ENCODE assay signal across 23 cellular contexts in genomic region chr14:91548145-91548544, GRCh38. TPM values are rescaled to one million over a fixed set of nuclear protein-coding genes. Genes with fewer than 3 reads are reported as not detected.
DNase-seq lines count a peak whose midpoint lies in the region; ATAC-seq, FAIRE-seq and TF ChIP-seq lines count a peak whose summit lies in the region.
"Had no signal": no experiment of that assay in that cellular context is flagged by ENCODE, and none has a peak within 500 bp of the region (broad histone marks: within the 10 kb centered on the region; RNA-seq: fewer than 3 reads in every experiment).

No MANE protein-coding gene starts in this region.

- H3K27ac ChIP-seq in HepG2 (ENCODE audit: extremely low read length, insufficient read depth, low read length) (no peak overlapping the region), right lobe of liver (no peak overlapping the region), C4-2B (peak overlapping the region; percentile 24), HCT116 (ENCODE audit: low read depth, low read length) (no peak overlapping the region)
- H3K27ac ChIP-seq: A549 had no signal

- TF ChIP-seq CTCF in HepG2 (CRISPR knock-in tag; IDR thresholded peaks at IDR 0.05) (no peak), right lobe of liver (IDR thresholded peaks at IDR 0.05) (no peak), C4-2B (conservative IDR thresholded peaks at IDR 0.05) (no peak; the same call in 1 of the 2 replicates), HCT116 (IDR thresholded peaks at IDR 0.05 in 2 of 3, conservative IDR thresholded peaks at IDR 0.05 in 1 of 3; ENCODE audit: borderline replicate concordance in 1 of 3, insufficient read depth in 1 of 3, low read depth in 2 of 3, low read length in 2 of 3) (0 out of 6 replicates have a peak, but pooled peaks of 1 of the 3 experiments have one; percentile 10)

- H4K20me1 ChIP-seq in HepG2 (ENCODE audit: insufficient read depth, low read length) (no peaks in the 10 kb centered on the region), HCT116 (ENCODE audit: insufficient read depth) (no peaks in the 10 kb centered on the region)
- H4K20me1 ChIP-seq: BLaER1 treated with 17β-estradiol and CSF1 and Interleukin-3, amounts not matched to agents 10 nM and 100 nM had no signal

- no peak for DNase-seq in HepG2 (ENCODE audit: low spot score)
- no peak for DNase-seq in right lobe of liver
- DNase-seq in HCT116 (ENCODE audit: low read depth, low spot score): no peak
- no peak for DNase-seq in HT-29 (ENCODE audit: low spot score)
- DNase-seq in frontal cortex (ENCODE audit: low spot score in 2 of 2): no peak
- no peak for DNase-seq in DMS79 (lab: John Stamatoyannopoulos, UW)
- DNase-seq: AML-193; CD4-positive, alpha-beta memory T cell; CD4-positive, CD25-positive, alpha-beta regulatory T cell; CD8-positive, alpha-beta memory T cell; COR-L47; DMS 273 treated with DMSO at 0.1 percent for 48 hours; DMS153; DMS53; DMS79 treated with DMSO at 0.1 percent for 48 hours; GF-D8 had no signal

- H3K9ac ChIP-seq in HepG2 (ENCODE audit: insufficient read depth, low read depth, low read length) (no peak overlapping the region), HCT116 (ENCODE audit: low read length) (no peak overlapping the region)

- POLR2A ChIA-PET in HepG2 (lab: Yijun Ruan, JAX): no interaction called here
- POLR2A ChIA-PET in HCT116 (lab: Charles Lee): interaction anchor here (0.7 kb wide), 1 partner anchor 218 kb away, joined by 3 read pairs; no protein-coding TSS in a partner anchor

- no peak overlapping the region for H2AFZ ChIP-seq in HepG2 (ENCODE audit: low read length)
- no peak overlapping the region for H2AFZ ChIP-seq in HCT116 (ENCODE audit: low read depth, low read length, poor library complexity, severe bottlenecking)

- no peaks in the 10 kb centered on the region for H3K9me2 ChIP-seq in HCT116 (ENCODE audit: insufficient read depth)

- BruUV-seq in HepG2 (replicated peaks; lab: Mats Ljungman, UMichigan) (no TSS peak), HCT116 (replicated peaks; lab: Mats Ljungman, UMichigan) (no TSS peak)

- H3K9me3 ChIP-seq in HepG2 (ENCODE audit: low read length): no peaks in the 10 kb centered on the region
- H3K9me3 ChIP-seq in right lobe of liver: no peaks in the 10 kb centered on the region
- no peaks in the 10 kb centered on the region for H3K9me3 ChIP-seq in HCT116 (ENCODE audit: control insufficient read depth in 1 of 2, insufficient read depth in 1 of 2, low read depth in 1 of 2, low read length in 2 of 2)
- H3K9me3 ChIP-seq: A549 had no signal

- CTCF ChIA-PET in HepG2 (lab: Yijun Ruan, JAX; ENCODE audit: low intra/inter-chr PET ratio, low total read pairs): no interaction called here
- CTCF ChIA-PET in HCT116 (lab: Charles Lee): no interaction called here

- TF ChIP-seq POLR2A in HepG2 (IDR thresholded peaks at IDR 0.05; ENCODE audit: insufficient read depth in 1 of 2, low read depth in 2 of 2, low read length in 2 of 2): no peak
- no peak for TF ChIP-seq POLR2A in right lobe of liver (IDR thresholded peaks at IDR 0.05)
- no peak for TF ChIP-seq POLR2A in HCT116 (IDR thresholded peaks at IDR 0.05; ENCODE audit: borderline replicate concordance, extremely low read depth, insufficient read depth, insufficient read length)

- H3K4me3 ChIP-seq in HepG2 (replicated peaks in 1 of 3; ENCODE audit: insufficient read depth in 1 of 3, low read depth in 2 of 3, low read length in 3 of 3) (no peak overlapping the region), right lobe of liver (no peak overlapping the region), HCT116 (replicated peaks in 1 of 2; ENCODE audit: low read depth in 1 of 2, low read length in 2 of 2) (no peak overlapping the region)
- H3K4me3 ChIP-seq: A549; BLaER1 treated with 17β-estradiol and CSF1 and Interleukin-3, amounts not matched to agents 10 nM and 100 nM; GM12878 had no signal

- ATAC-seq in HepG2: peak; percentile 44
- no peak for ATAC-seq in right lobe of liver
- peak; percentile 74 for ATAC-seq in HCT116
- ATAC-seq: GM12878 had no signal

- H3K27me3 ChIP-seq in HepG2 (ENCODE audit: control insufficient read depth in 1 of 2, insufficient read depth in 2 of 2, low read length in 2 of 2) (no peaks in the 10 kb centered on the region), right lobe of liver (no peaks in the 10 kb centered on the region), HCT116 (ENCODE audit: insufficient read depth, low read length) (no peaks in the 10 kb centered on the region)
- H3K27me3 ChIP-seq: BLaER1 treated with 17β-estradiol and CSF1 and Interleukin-3, amounts not matched to agents 10 nM and 100 nM had no signal

- TF ChIP-seq RAD21 in HepG2 (CRISPR knock-in tag; IDR thresholded peaks at IDR 0.05) (no peak), HCT116 (IDR thresholded peaks at IDR 0.05; ENCODE audit: low read depth) (no peak)

- H3K4me2 ChIP-seq in HepG2 (ENCODE audit: low read depth, low read length) (0 out of 2 replicates have a peak overlapping the region, but pooled peaks have one; percentile 12), HCT116 (ENCODE audit: low read length) (no peak overlapping the region)
- H3K4me2 ChIP-seq: A549 had no signal

- WGBS in HepG2 (ENCODE audit: low lambda C conversion rate): 77% methylated on average over 4 of the region's 4 CpGs
- 84% methylated on average over 3 of the region's 4 CpGs for WGBS in right lobe of liver (ENCODE audit: insufficient coverage, low coverage, low lambda C conversion rate, missing lambda C conversion rate)

- intact Hi-C loops in HepG2 (cut with micrococcal nuclease; ENCODE audit: unreplicated experiment): no loop called here
- intact Hi-C loops in right lobe of liver (cut with DNase I): no loop called here
- intact Hi-C loops in HCT116 (cut with micrococcal nuclease): no loop called here

- no peak for TF ChIP-seq EP300 in HepG2 (IDR thresholded peaks at IDR 0.05; ENCODE audit: low read depth in 2 of 2, low read length in 2 of 2)
- TF ChIP-seq EP300 in HepG2 (CRISPR knock-in tag; IDR thresholded peaks at IDR 0.05; ENCODE audit: borderline replicate concordance): no peak

- peaks cover 14% of the 10 kb centered on the region; the same call in 1 of the 2 replicates for H3K4me1 ChIP-seq in HepG2 (ENCODE audit: insufficient read depth, low read length)
- no peaks in the 10 kb centered on the region for H3K4me1 ChIP-seq in right lobe of liver
- no peaks in the 10 kb centered on the region for H3K4me1 ChIP-seq in HCT116 (ENCODE audit: control insufficient read depth in 1 of 2, insufficient read depth in 2 of 2, low read length in 2 of 2)
- H3K4me1 ChIP-seq: A549 had no signal

- no peak for FAIRE-seq in HepG2 (lab: Jason Lieb, UNC)
- FAIRE-seq in frontal cortex (lab: Jason Lieb, UNC): no peak
- FAIRE-seq: A549, G401.6, GM12878, GM12892, GM18507 had no signal

- in situ Hi-C loops in HepG2 (cut with HindIII; ENCODE audit: extremely low pct_ligation_motif_present, low pct_unique_long_range_greater_than_20kb): no loop called here

- H3K36me3 ChIP-seq in HepG2 (replicated peaks in 1 of 2; ENCODE audit: control insufficient read depth in 1 of 2, insufficient read depth in 2 of 2, low read length in 2 of 2) (no peaks in the 10 kb centered on the region), right lobe of liver (no peaks in the 10 kb centered on the region), HCT116 (ENCODE audit: control insufficient read depth in 1 of 2, insufficient read depth in 2 of 2, low read length in 2 of 2) (no peaks in the 10 kb centered on the region)
- H3K36me3 ChIP-seq: BLaER1 treated with 17β-estradiol and CSF1 and Interleukin-3, amounts not matched to agents 10 nM and 100 nM had no signal

- H3K79me2 ChIP-seq in HepG2 (ENCODE audit: insufficient read depth, low read length) (no peaks in the 10 kb centered on the region), HCT116 (ENCODE audit: insufficient read depth, low read length) (no peaks in the 10 kb centered on the region)

- RAD21 ChIA-PET in HCT116 (lab: Charles Lee; ENCODE audit: low non-redundant PET in 1 of 2, low total read pairs in 2 of 2, uncharacterized antibody in 2 of 2, unreplicated experiment in 2 of 2): no interaction called here

TF ChIP-seq in HCT116, 20 proteins besides CTCF, POLR2A, EP300 and RAD21 (continues in another document):
- TF ChIP-seq SIN3A (IDR thresholded peaks at IDR 0.05; ENCODE audit: low read depth): no peak
- TF ChIP-seq MAX (IDR thresholded peaks at IDR 0.05): no peak
- no peak for TF ChIP-seq JUND (IDR thresholded peaks at IDR 0.05)
- TF ChIP-seq POLR2AphosphoS5 (IDR thresholded peaks at IDR 0.05; ENCODE audit: low read depth, low read length): no peak
- TF ChIP-seq YY1 (IDR thresholded peaks at IDR 0.05; ENCODE audit: extremely low read depth, insufficient replicate concordance, low read depth, low read length): no peak

RNA-seq across cellular contexts. Expression of gene PPP4R3A, which starts 38.0 kb away (rescaled TPM):
- 57.4 and 89.0 TPM in 2 replicates for total RNA-seq in HepG2 (2016; rRNA removed; fragmentation: Illumina TruSeq; extraction: Trizol)
- total RNA-seq in HepG2 (2016; cell fraction: cytosol; rRNA removed; fragmentation: Illumina TruSeq; extraction: Trizol; ENCODE audit: low read depth): 19.7 and 21.2 TPM in 2 replicates
- 60.8 and 82.7 TPM in 2 replicates for total RNA-seq in HepG2 (2016; cell fraction: insoluble cytoplasmic fraction; rRNA removed; fragmentation: Illumina TruSeq; extraction: Trizol)
- 40.5 and 42.1 TPM in 2 replicates for total RNA-seq in HepG2 (2016; cell fraction: membrane; rRNA removed; fragmentation: Illumina TruSeq; extraction: Trizol)
- 63.0 and 72.1 TPM in 2 replicates for total RNA-seq in HepG2 (2016; cell fraction: nucleus; rRNA removed; fragmentation: Illumina TruSeq; extraction: Trizol)
- polyA plus RNA-seq in HepG2 (2011; rRNA removed): 22.3 and 22.5 TPM in 2 replicates
- polyA plus RNA-seq in HepG2 (2011; cell fraction: cytosol; rRNA removed): 11.4 and 17.4 TPM in 2 replicates
- 26.8 and 27.5 TPM in 2 replicates for polyA plus RNA-seq in HepG2 (2011; cell fraction: nucleus; rRNA removed)
- polyA plus RNA-seq in HepG2 (2012): 39.0 and 43.9 TPM in 2 replicates
- polyA plus RNA-seq in HepG2 (2016; cell fraction: cytosol; fragmentation: Illumina TruSeq; extraction: Trizol; ENCODE audit: low read depth): 4.7 and 5.3 TPM in 2 replicates
- polyA plus RNA-seq in HepG2 (2016; cell fraction: insoluble cytoplasmic fraction; fragmentation: Illumina TruSeq; extraction: Trizol; ENCODE audit: low read depth): 74.1 and 82.9 TPM in 2 replicates
- polyA plus RNA-seq in HepG2 (2016; cell fraction: membrane; fragmentation: Illumina TruSeq; extraction: Trizol; ENCODE audit: low read depth): 18.0 and 19.0 TPM in 2 replicates
- polyA plus RNA-seq in HepG2 (2016; cell fraction: nucleus; fragmentation: Illumina TruSeq; extraction: Trizol; ENCODE audit: insufficient read depth, low read depth): 99.9 and 101 TPM in 2 replicates
- polyA minus RNA-seq in HepG2 (2011; rRNA and poly(A)+ RNA removed; ENCODE audit: low replicate concordance): 16.2 and 31.7 TPM in 2 replicates
- polyA minus RNA-seq in HepG2 (2011; cell fraction: cytosol; rRNA and poly(A)+ RNA removed): 26.6 and 29.5 TPM in 2 replicates
- polyA minus RNA-seq in HepG2 (2011; cell fraction: nucleus; rRNA and poly(A)+ RNA removed): 68.9 and 69.3 TPM in 2 replicates
- 10 to 100 TPM; 30.5 to 45.9 (median 39.6) TPM for total RNA-seq in right lobe of liver
- 67.7 TPM for total RNA-seq in HCT116 (2021; ENCODE audit: unreplicated experiment)
- 36.9 and 37.0 TPM in 2 replicates for polyA plus RNA-seq in HCT116 (2012)
- total RNA-seq in HT-29 (2014; rRNA removed; shearing (Covaris generic)): 27.8 and 32.2 TPM in 2 replicates
- 119 TPM for total RNA-seq in frontal cortex

Comparison
In these comparisons a context has a peak if more than half of its experiments do, and no peak if none do; other contexts are left out.
1. ATAC-seq: peak in HepG2 (single experiment) and HCT116 (single experiment); none in right lobe of liver (0 of 4).